ENCODE assay signal across 18 cellular contexts in genomic region chr1:229718177-229718576, GRCh38.
"Had no signal": no experiment of that assay in that cellular context is flagged by ENCODE, and none has a peak within 500 bp of the region (broad histone marks: within the 10 kb centered on the region; RNA-seq: fewer than 3 reads in every experiment).

No MANE protein-coding gene starts in this region.

- H3K4me3 Mint-ChIP-seq: endodermal cell, naive B cell, WTC11 had no signal

- H3K36me3 ChIP-seq: gastroesophageal sphincter, heart left ventricle, sigmoid colon, upper lobe of left lung had no signal

- H3K4me3 ChIP-seq: coronary artery, gastroesophageal sphincter, heart left ventricle, sigmoid colon, upper lobe of left lung had no signal

- H3K4me1 Mint-ChIP-seq: naive B cell had no signal

- DNase-seq: activated CD4-positive, alpha-beta T cell treated with anti-CD3 and anti-CD28 coated beads, Interleukin-2, amount 50 U/mL, for 4 hours; activated naive CD4-positive, alpha-beta T cell treated with Interleukin-2 at 50 U/mL for 16 hours; activated T-cell treated with anti-CD3 and anti-CD28 coated beads, Interleukin-2, amount 50 U/mL, for 48 hours; amygdala; cerebellar nuclear complex; endodermal cell; heart left ventricle; naive B cell; occipital lobe; sigmoid colon; stimulated activated CD4-positive, alpha-beta T cell treated with anti-CD3 and anti-CD28 coated beads, Interleukin-12 subunit alpha, Interleukin-12 subunit beta, amount 100 ng/mL, for 4 hours; stimulated activated CD4-positive, alpha-beta T cell treated with anti-CD3 and anti-CD28 coated beads, Interleukin-4, amount 100 ng/mL, for 4 hours; stimulated activated naive CD8-positive, alpha-beta T cell treated with anti-CD3 and anti-CD28 coated beads, Interleukin-15, Interleukin-2, amounts not matched to agents 100 U/mL and 50 U/mL, for 24 hours; T-helper 9 cell; upper lobe of left lung had no signal

- H3K4me1 ChIP-seq: gastroesophageal sphincter, heart left ventricle, sigmoid colon, upper lobe of left lung had no signal

- H3K27ac Mint-ChIP-seq: endodermal cell, WTC11 had no signal

- H3K27ac ChIP-seq: coronary artery, gastroesophageal sphincter, heart left ventricle, sigmoid colon, upper lobe of left lung had no signal

- ATAC-seq: gastroesophageal sphincter; heart left ventricle; stimulated activated naive CD8-positive, alpha-beta T cell treated with anti-CD3 and anti-CD28 coated beads, Interleukin-15, Interleukin-2, amounts not matched to agents 100 U/mL and 50 U/mL, for 24 hours; WTC11 had no signal

- H3K27me3 ChIP-seq: gastroesophageal sphincter, heart left ventricle, sigmoid colon, upper lobe of left lung had no signal
